7 cellular contexts compared by ENCODE assay signal in genomic region chr19:48873476-48874308, GRCh38. TPM values are rescaled to one million over a fixed set of nuclear protein-coding genes. Genes with fewer than 3 reads are reported as not detected.
A peak's percentile ranks its signal among the peaks of the same experiment; 100 is the strongest.
DNase-seq lines count a peak whose midpoint lies in the region; ATAC-seq and TF ChIP-seq lines count a peak whose summit lies in the region.
"Had no signal": no experiment of that assay in that cellular context is flagged by ENCODE, and none has a peak within 500 bp of the region (broad histone marks: within the 10 kb centered on the region; RNA-seq: fewer than 3 reads in every experiment).

No MANE protein-coding gene starts in this region.

- H3K4me3 ChIP-seq in HL-60 (replicated peaks; ENCODE audit: insufficient read depth, low read length) (peak overlapping the region; percentile 84), body of pancreas (peak overlapping the region; percentile 2 to 51), muscle layer of duodenum (ENCODE audit: low read depth in 1 of 2, low read length in 2 of 2) (peak overlapping the region; percentile 97 to 99)

- H3K27me3 ChIP-seq in HL-60 (ENCODE audit: insufficient read depth, poor library complexity, severe bottlenecking), result no peaks in the 10 kb centered on the region
- H3K27me3 ChIP-seq in body of pancreas, result no peaks in the 10 kb centered on the region
- H3K27me3 ChIP-seq in muscle layer of duodenum (ENCODE audit: low read depth, low read length), result no peaks in the 10 kb centered on the region

- no peak for TF ChIP-seq POLR2A in body of pancreas (IDR thresholded peaks at IDR 0.05)

- WGBS in body of pancreas, 2 donors, result 55 to 58% methylated on average over 13 to 14 of the region's 14 CpGs

- TF ChIP-seq CTCF in HL-60 (IDR thresholded peaks at IDR 0.05; ENCODE audit: insufficient read depth, low read length) (no peak), body of pancreas (IDR thresholded peaks at IDR 0.05) (no peak)

- DNase-seq in HL-60 (ENCODE audit: low read depth in 1 of 2, low spot score in 1 of 2), result no peak
- no peak for DNase-seq in body of pancreas
- no peak for DNase-seq in stimulated activated CD8-positive, alpha-beta memory T cell treated with anti-CD3 and anti-CD28 coated beads, Interleukin-4, amount 100 ng/mL, for 48 hours
- DNase-seq in AG08396 (ENCODE audit: low spot score), result no peak

- H3K36me3 ChIP-seq in body of pancreas (replicated peaks in 1 of 2; ENCODE audit: insufficient read depth in 1 of 2, low read depth in 2 of 2) (peaks cover 0 to 4% of the 10 kb centered on the region in 2 donors), muscle layer of duodenum (ENCODE audit: control insufficient read depth in 1 of 2, insufficient read depth in 2 of 2, low read length in 2 of 2) (peaks cover 22 to 55% of the 10 kb centered on the region in 2 donors)

- H3K27ac ChIP-seq in HL-60 (replicated peaks) (peak overlapping the region; percentile 98), body of pancreas (peak overlapping the region; percentile 94 to 99 (median 96)), muscle layer of duodenum (ENCODE audit: low read length) (peak overlapping the region; percentile 100)

- ATAC-seq in body of pancreas (no peak), HG03108 (IDR thresholded peaks at IDR 0.05; ENCODE audit: unreplicated experiment) (no peak)

- H3K9me3 ChIP-seq in body of pancreas, result no peaks in the 10 kb centered on the region
- H3K9me3 ChIP-seq in muscle layer of duodenum (ENCODE audit: control insufficient read depth in 1 of 2, low read length in 2 of 2), result no peaks in the 10 kb centered on the region

- intact Hi-C loops in body of pancreas (cut with DNase I), result no loop called here

- H3K4me1 ChIP-seq in body of pancreas, result peaks cover 38% of the 10 kb centered on the region
- H3K4me1 ChIP-seq in muscle layer of duodenum (ENCODE audit: control insufficient read depth in 1 of 2, insufficient read depth in 2 of 2, low read length in 2 of 2), result peaks cover 0 to 28% of the 10 kb centered on the region in 2 donors

RNA-seq across cellular contexts. Expression of gene PPP1R15A, which starts 1.5 kb away (rescaled TPM):
- 10 to 100 TPM; 17.9 to 49.4 TPM for total RNA-seq in body of pancreas

RNA-seq across cellular contexts. Expression of gene PLEKHA4, which starts 5.3 kb away (rescaled TPM):
- 10 to 100 TPM in 1 of 2 donors, 1 to 10 TPM in 1; 6.5 to 21.1 TPM for total RNA-seq in body of pancreas

RNA-seq across cellular contexts. Expression of gene TULP2, which starts 24.9 kb away (rescaled TPM):
- not detected for total RNA-seq in body of pancreas
- total RNA-seq: activated CD8-positive, alpha-beta memory T cell treated with anti-CD3 and anti-CD28 coated beads for 36 hours had no signal

RNA-seq across cellular contexts. Expression of gene NUCB1, which starts 26.4 kb away (rescaled TPM):
- 100 to 1,000 TPM; 129 to 170 TPM for total RNA-seq in body of pancreas

RNA-seq across cellular contexts. Expression of gene HSD17B14, which starts 37.4 kb away (rescaled TPM):
- total RNA-seq in body of pancreas, result 1 to 10 TPM; 2.1 to 3.3 TPM

Comparison
In these comparisons a context has a peak if more than half of its experiments do, and no peak if none do; other contexts are left out.
1. H3K4me3 ChIP-seq: peak in every context shown above with its lines; median percentile 98 in muscle layer of duodenum; 84 in HL-60; 26 in body of pancreas.